In genomic region chr12:563899-564298, GRCh38 we compare ENCODE assay signal across 15 cellular contexts.
DNase-seq lines count a peak whose midpoint lies in the region; ATAC-seq and TF ChIP-seq lines count a peak whose summit lies in the region.
"Had no signal": no experiment of that assay in that cellular context is flagged by ENCODE, and none has a peak within 500 bp of the region (broad histone marks: within the 10 kb centered on the region; RNA-seq: fewer than 3 reads in every experiment).

No MANE protein-coding gene starts in this region.

- no peak for TF ChIP-seq CTCF in osteoblast (IDR thresholded peaks at IDR 0.05; ENCODE audit: extremely low read depth, low read depth, low read length)

- no peaks in the 10 kb centered on the region for H4K20me1 ChIP-seq in osteoblast (ENCODE audit: insufficient read depth, low read length)

- peaks cover 21% of the 10 kb centered on the region for H3K36me3 Mint-ChIP-seq in activated CD4-positive, alpha-beta T cell treated with anti-CD3 and anti-CD28 coated beads, Interleukin-2, amount 10 ng/mL, durations not matched to agents 24 days and 14 days (ENCODE audit: low read depth)
- H3K36me3 Mint-ChIP-seq in activated T-helper 2 cell treated with anti-CD3 and anti-CD28 coated beads, Interferon-gamma antibody, Interleukin-2, Interleukin-4, amounts not matched to agents 10 μg/mL and 5 μg/mL and 100 μg/mL, durations not matched to agents 14 hours and 24 hours and 36 hours (ENCODE audit: low read depth): peaks cover 14% of the 10 kb centered on the region

- H2AFZ ChIP-seq in osteoblast (ENCODE audit: low read length): peak overlapping the region; percentile 57

- ATAC-seq in left lobe of liver: no peak

- H3K4me2 ChIP-seq in osteoblast (ENCODE audit: insufficient read depth, low read length): peak overlapping the region; percentile 60
- H3K4me2 ChIP-seq: smooth muscle cell had no signal

- H3K4me3 ChIP-seq in Jurkat, Clone E6-1 (ENCODE audit: low read length): peak overlapping the region; percentile 43
- no peak overlapping the region for H3K4me3 ChIP-seq in osteoblast (ENCODE audit: insufficient read depth, low read length)
- H3K4me3 ChIP-seq: smooth muscle cell, testis had no signal

- peak overlapping the region; percentile 79 for H3K27ac Mint-ChIP-seq in activated CD4-positive, alpha-beta T cell treated with anti-CD3 and anti-CD28 coated beads, Interleukin-2, amount 10 ng/mL, durations not matched to agents 24 days and 14 days
- H3K27ac Mint-ChIP-seq in activated T-helper 2 cell treated with anti-CD3 and anti-CD28 coated beads, Interferon-gamma antibody, Interleukin-2, Interleukin-4, amounts not matched to agents 10 μg/mL and 5 μg/mL and 100 μg/mL, durations not matched to agents 14 hours and 24 hours and 36 hours: peak overlapping the region; percentile 72

- no peaks in the 10 kb centered on the region for H3K79me2 ChIP-seq in osteoblast (ENCODE audit: insufficient read depth, low read length)

- H3K9me3 Mint-ChIP-seq in activated CD4-positive, alpha-beta T cell treated with anti-CD3 and anti-CD28 coated beads, Interleukin-2, amount 10 ng/mL, durations not matched to agents 24 days and 14 days: no peaks in the 10 kb centered on the region
- no peaks in the 10 kb centered on the region for H3K9me3 Mint-ChIP-seq in activated T-helper 2 cell treated with anti-CD3 and anti-CD28 coated beads, Interferon-gamma antibody, Interleukin-2, Interleukin-4, amounts not matched to agents 10 μg/mL and 5 μg/mL and 100 μg/mL, durations not matched to agents 14 hours and 24 hours and 36 hours

- H3K36me3 ChIP-seq in osteoblast (ENCODE audit: insufficient read depth, low read length): no peaks in the 10 kb centered on the region

- H3K4me3 Mint-ChIP-seq in activated CD4-positive, alpha-beta T cell treated with anti-CD3 and anti-CD28 coated beads, Interleukin-2, amount 10 ng/mL, durations not matched to agents 24 days and 14 days: peak overlapping the region; percentile 65
- H3K4me3 Mint-ChIP-seq in activated T-helper 2 cell treated with anti-CD3 and anti-CD28 coated beads, Interferon-gamma antibody, Interleukin-2, Interleukin-4, amounts not matched to agents 10 μg/mL and 5 μg/mL and 100 μg/mL, durations not matched to agents 14 hours and 24 hours and 36 hours (ENCODE audit: low read depth): peak overlapping the region; percentile 40

- no peak overlapping the region for H3K27ac ChIP-seq in osteoblast (ENCODE audit: low read depth, low read length)
- H3K27ac ChIP-seq: testis had no signal

- peaks cover 60% of the 10 kb centered on the region for H3K4me1 Mint-ChIP-seq in activated CD4-positive, alpha-beta T cell treated with anti-CD3 and anti-CD28 coated beads, Interleukin-2, amount 10 ng/mL, durations not matched to agents 24 days and 14 days
- peaks cover 37% of the 10 kb centered on the region for H3K4me1 Mint-ChIP-seq in activated T-helper 2 cell treated with anti-CD3 and anti-CD28 coated beads, Interferon-gamma antibody, Interleukin-2, Interleukin-4, amounts not matched to agents 10 μg/mL and 5 μg/mL and 100 μg/mL, durations not matched to agents 14 hours and 24 hours and 36 hours (ENCODE audit: low read depth)

- no peaks in the 10 kb centered on the region for H3K9me3 ChIP-seq in osteoblast (ENCODE audit: low read depth, low read length)
- H3K9me3 ChIP-seq: testis had no signal

- intact Hi-C loops in activated CD4-positive, alpha-beta T cell treated with anti-CD3 and anti-CD28 coated beads, Interleukin-2, amount 10 ng/mL, durations not matched to agents 24 days and 14 days (cut with micrococcal nuclease): no loop called here
- intact Hi-C loops in activated T-helper 2 cell treated with anti-CD3 and anti-CD28 coated beads, Interferon-gamma antibody, Interleukin-2, Interleukin-4, amounts not matched to agents 10 μg/mL and 5 μg/mL and 100 μg/mL, durations not matched to agents 14 hours and 24 hours and 36 hours (cut with micrococcal nuclease): loop anchor here (5.0 kb wide), 1 partner anchor 383 kb away; the partner anchor contains the start of gene RAD52

- H3K27me3 ChIP-seq in osteoblast (ENCODE audit: insufficient read depth, low read length): peaks cover 18% of the 10 kb centered on the region
- H3K27me3 ChIP-seq: testis had no signal

- H3K27me3 Mint-ChIP-seq in activated CD4-positive, alpha-beta T cell treated with anti-CD3 and anti-CD28 coated beads, Interleukin-2, amount 10 ng/mL, durations not matched to agents 24 days and 14 days: no peaks in the 10 kb centered on the region
- H3K27me3 Mint-ChIP-seq in activated T-helper 2 cell treated with anti-CD3 and anti-CD28 coated beads, Interferon-gamma antibody, Interleukin-2, Interleukin-4, amounts not matched to agents 10 μg/mL and 5 μg/mL and 100 μg/mL, durations not matched to agents 14 hours and 24 hours and 36 hours (ENCODE audit: low read depth): no peaks in the 10 kb centered on the region

- peaks cover 12% of the 10 kb centered on the region for H3K4me1 ChIP-seq in osteoblast (ENCODE audit: insufficient read depth, low read length)
- H3K4me1 ChIP-seq: testis had no signal

- DNase-seq in activated CD4-positive, alpha-beta T cell treated with anti-CD3 and anti-CD28 coated beads, Interleukin-2, amount 10 ng/mL, durations not matched to agents 24 days and 14 days: no peak
- DNase-seq in activated CD4-positive, alpha-beta T cell treated with anti-CD3 and anti-CD28 coated beads for 1 hour: no peak
- peak; percentile 28 for DNase-seq in Jurkat, Clone E6-1 (ENCODE audit: low read depth, low spot score)
- DNase-seq in activated T-helper 2 cell treated with anti-CD3 and anti-CD28 coated beads, Interferon-gamma antibody, Interleukin-2, Interleukin-4, amounts not matched to agents 10 μg/mL and 5 μg/mL and 100 μg/mL, durations not matched to agents 14 hours and 24 hours and 36 hours (ENCODE audit: low spot score): no peak
- DNase-seq in osteoblast (ENCODE audit: insufficient read length, low spot score, missing footprints): no peak
- DNase-seq in cerebellum (ENCODE audit: low spot score): no peak
- DNase-seq in left lobe of liver (ENCODE audit: low spot score): no peak
- DNase-seq in SKM-1 treated with dmso at 0.1 percent for 144 hours (lab: John Stamatoyannopoulos, UW; ENCODE audit: unreplicated experiment): no peak
- DNase-seq: foreskin melanocyte, H7, NCI-H187 treated with DMSO at 0.1 percent for 48 hours, NCI-H526 treated with DMSO at 0.1 percent for 48 hours, occipital lobe, testis had no signal
